Comparison of ENCODE assay signal across 12 cellular contexts in the genomic region with DNA sequence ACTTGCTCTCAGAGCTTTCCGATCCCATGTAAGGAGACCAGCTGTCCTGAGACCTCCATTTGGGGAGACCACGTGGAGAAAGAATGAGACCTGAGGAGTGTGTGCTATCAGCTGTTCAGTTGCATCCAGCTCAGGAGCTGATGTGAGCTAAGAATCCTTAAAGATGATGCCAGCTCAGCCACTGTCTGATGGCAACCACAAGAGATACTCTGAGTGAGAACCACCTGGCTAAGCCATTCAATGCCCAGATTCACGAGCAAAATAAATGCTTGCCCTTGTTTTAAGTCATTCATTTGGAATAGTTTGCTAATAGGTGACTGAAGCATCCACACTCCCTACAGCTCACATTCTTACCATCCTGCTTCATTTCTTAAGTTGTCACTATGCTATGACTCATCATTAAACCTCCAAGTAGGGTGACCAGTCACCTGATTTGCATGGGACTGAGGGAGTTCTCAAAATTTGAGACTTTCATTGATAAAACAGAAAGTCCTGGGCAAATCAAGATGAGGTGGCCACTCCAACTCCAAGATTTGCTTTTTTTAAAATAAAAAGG. TPM values are rescaled to one million over a fixed set of nuclear protein-coding genes. Genes with fewer than 3 reads are reported as not detected.
DNase-seq lines count a peak whose midpoint lies in the region; ATAC-seq and TF ChIP-seq lines count a peak whose summit lies in the region.
"Had no signal": no experiment of that assay in that cellular context is flagged by ENCODE, and none has a peak within 500 bp of the region (broad histone marks: within the 10 kb centered on the region; RNA-seq: fewer than 3 reads in every experiment).

No MANE protein-coding gene starts in this region.

- ATAC-seq in GM21423 (IDR thresholded peaks at IDR 0.05; ENCODE audit: unreplicated experiment) = peak; percentile 37
- peak; percentile 46 for ATAC-seq in HG03103 (IDR thresholded peaks at IDR 0.05; ENCODE audit: low read depth, unreplicated experiment)
- ATAC-seq in HG02970 (IDR thresholded peaks at IDR 0.05; ENCODE audit: low FRiP score, unreplicated experiment) = no peak
- no peak for ATAC-seq in stimulated activated naive CD8-positive, alpha-beta T cell treated with anti-CD3 and anti-CD28 coated beads, Interleukin-15, Interleukin-2, amounts not matched to agents 100 U/mL and 50 U/mL, for 24 hours
- no peak for ATAC-seq in gastroesophageal sphincter
- ATAC-seq: psoas muscle had no signal

- TF ChIP-seq EP300 in gastroesophageal sphincter (IDR thresholded peaks at IDR 0.05) = no peak

- no peaks in the 10 kb centered on the region for H3K36me3 ChIP-seq in gastroesophageal sphincter

- H3K4me1 ChIP-seq in gastroesophageal sphincter = no peaks in the 10 kb centered on the region
- H3K4me1 ChIP-seq: psoas muscle had no signal

- WGBS in gastroesophageal sphincter (ENCODE audit: low coverage in 1 of 2), 2 donors = 57 to 58% methylated on average over 1 to 2 of the region's 3 CpGs

- no peaks in the 10 kb centered on the region for H3K27me3 ChIP-seq in gastroesophageal sphincter

- no peak overlapping the region for H3K4me3 ChIP-seq in GM12865 (ENCODE audit: low read depth, low read length)
- no peak overlapping the region for H3K4me3 ChIP-seq in choroid plexus epithelial cell (ENCODE audit: low read depth, low read length)
- H3K4me3 ChIP-seq in gastroesophageal sphincter = no peak overlapping the region
- H3K4me3 ChIP-seq: psoas muscle had no signal

- TF ChIP-seq CTCF in GM12865 (IDR thresholded peaks at IDR 0.05; ENCODE audit: insufficient read depth, low read depth, low read length, missing control alignments) = no peak
- no peak for TF ChIP-seq CTCF in choroid plexus epithelial cell (conservative IDR thresholded peaks at IDR 0.05; ENCODE audit: low read depth, low read length)
- no peak for TF ChIP-seq CTCF in gastroesophageal sphincter (IDR thresholded peaks at IDR 0.05)

- no peak overlapping the region for H3K27ac ChIP-seq in gastroesophageal sphincter
- H3K27ac ChIP-seq: psoas muscle had no signal

- DNase-seq in GM12865 (ENCODE audit: low read depth) (peak; percentile 31), choroid plexus epithelial cell (ENCODE audit: low read depth) (peak; percentile 2), HuH-7 (ENCODE audit: low spot score) (no peak)
- DNase-seq in stimulated activated naive CD8-positive, alpha-beta T cell treated with anti-CD3 and anti-CD28 coated beads, Interleukin-15, Interleukin-2, amounts not matched to agents 100 U/mL and 50 U/mL, for 24 hours = no peak
- DNase-seq: activated naive CD4-positive, alpha-beta T cell treated with anti-CD3 and anti-CD28 coated beads, Interleukin-2, amount 50 U/mL, for 16 hours; effector CD8-positive, alpha-beta T cell; NCI-H748 treated with DMSO at 0.1 percent for 48 hours; psoas muscle had no signal

- TF ChIP-seq POLR2A in gastroesophageal sphincter (IDR thresholded peaks at IDR 0.05) = no peak

- H3K9me3 ChIP-seq in gastroesophageal sphincter = peaks cover 0 to 8% (median 0%) of the 10 kb centered on the region in 3 donors
- H3K9me3 ChIP-seq: psoas muscle had no signal

RNA-seq across cellular contexts. Expression of a gene that starts 56.4 kb away (rescaled TPM):
- under 1 TPM in 2 of 4 donors, not detected in 2; 0.39 to 0.74 TPM for total RNA-seq in gastroesophageal sphincter

Comparison
In these comparisons a context has a peak if more than half of its experiments do, and no peak if none do; other contexts are left out.
1. DNase-seq: peak in GM12865 (single experiment) and choroid plexus epithelial cell (single experiment); none in HuH-7 (single experiment) and stimulated activated naive CD8-positive, alpha-beta T cell treated with anti-CD3 and anti-CD28 coated beads, Interleukin-15, Interleukin-2, amounts not matched to agents 100 U/mL and 50 U/mL, for 24 hours (single experiment).
2. ATAC-seq: peak in GM21423 (single experiment) and HG03103 (single experiment); none in HG02970 (single experiment), stimulated activated naive CD8-positive, alpha-beta T cell treated with anti-CD3 and anti-CD28 coated beads, Interleukin-15, Interleukin-2, amounts not matched to agents 100 U/mL and 50 U/mL, for 24 hours (single experiment) and gastroesophageal sphincter (single experiment).